ENCODE assay signal across 1 cellular context in the genomic region with DNA sequence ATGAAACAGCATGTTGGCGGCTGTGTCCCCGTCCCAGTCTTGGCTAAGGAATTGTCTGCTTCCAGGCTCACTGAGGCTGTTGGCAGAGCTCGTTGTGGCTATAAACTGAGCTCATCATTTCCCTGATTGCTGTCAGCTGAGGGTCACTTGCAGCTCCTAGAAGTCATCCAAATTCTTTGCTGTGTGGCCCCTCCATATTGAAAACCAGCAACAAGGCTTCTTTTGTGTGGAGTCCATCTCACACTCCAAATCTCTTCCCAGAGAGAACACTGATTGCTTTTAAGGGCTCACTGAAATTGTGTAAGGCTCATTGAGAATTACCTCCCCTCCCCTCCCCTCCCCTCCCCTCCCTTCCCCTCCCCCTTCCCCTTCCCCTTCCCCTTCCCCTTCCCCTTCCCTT.
TF ChIP-seq lines count a peak whose summit lies in the region.

No MANE protein-coding gene starts in this region.

TF ChIP-seq in IMR-90, 13 proteins besides CTCF, POLR2A, EP300 and RAD21 (continued from another document):
- no peak for TF ChIP-seq FOS (IDR thresholded peaks at IDR 0.05; ENCODE audit: low read depth, low read length)
TF ChIP-seq in IMR-90: peak in this region for 0.
